Comparison of ENCODE assay signal across 18 cellular contexts in genomic region chr12:131643581-131644452, GRCh38.
"Had no signal": no experiment of that assay in that cellular context is flagged by ENCODE, and none has a peak within 500 bp of the region (broad histone marks: within the 10 kb centered on the region; RNA-seq: fewer than 3 reads in every experiment).

No MANE protein-coding gene starts in this region.

- H3K9me3 Mint-ChIP-seq: activated B cell treated with CpG ODN at 0.5 μM for 24 hours; activated CD8-positive, alpha-beta T cell treated with anti-CD3 and anti-CD28 coated beads for 36 hours; activated naive CD4-positive, alpha-beta T cell treated with anti-CD3 and anti-CD28 coated beads, Interleukin-2, amount 50 U/mL, for 72 hours; activated T-cell treated with anti-CD3 and anti-CD28 coated beads, Interleukin-2, amount 50 U/mL, for 4 hours; stimulated activated naive CD8-positive, alpha-beta T cell treated with anti-CD3 and anti-CD28 coated beads, Interleukin-15, Interleukin-2, amounts not matched to agents 100 ng/mL and 50 ng/mL, for 24 hours had no signal

- H3K27ac Mint-ChIP-seq: activated B cell treated with CpG ODN at 0.5 μM for 24 hours; activated CD8-positive, alpha-beta T cell treated with anti-CD3 and anti-CD28 coated beads for 36 hours; activated naive CD4-positive, alpha-beta T cell treated with anti-CD3 and anti-CD28 coated beads, Interleukin-2, amount 50 U/mL, for 72 hours; memory B cell; nephron; stimulated activated naive CD8-positive, alpha-beta T cell treated with anti-CD3 and anti-CD28 coated beads, Interleukin-15, Interleukin-2, amounts not matched to agents 100 ng/mL and 50 ng/mL, for 24 hours had no signal

- H3K4me1 Mint-ChIP-seq: activated B cell treated with CpG ODN at 0.5 μM for 24 hours, nephron had no signal

- ATAC-seq: activated CD8-positive, alpha-beta T cell treated with anti-CD3 and anti-CD28 coated beads for 36 hours; activated naive CD4-positive, alpha-beta T cell treated with anti-CD3 and anti-CD28 coated beads, Interleukin-2, amount 50 U/mL, for 72 hours; activated T-cell treated with anti-CD3 and anti-CD28 coated beads, Interleukin-2, amount 50 U/mL, for 4 hours; right cardiac atrium; upper lobe of right lung had no signal

- H3K4me3 ChIP-seq: cardiac muscle cell, esophagus squamous epithelium, left ventricle myocardium inferior, prostate gland, skin epidermis, suprapubic skin, upper lobe of right lung had no signal

- H3K36me3 Mint-ChIP-seq: activated naive CD4-positive, alpha-beta T cell treated with anti-CD3 and anti-CD28 coated beads, Interleukin-2, amount 50 U/mL, for 72 hours; memory B cell had no signal

- H3K4me3 Mint-ChIP-seq: activated B cell treated with CpG ODN at 0.5 μM for 24 hours; activated CD8-positive, alpha-beta T cell treated with anti-CD3 and anti-CD28 coated beads for 36 hours; activated T-cell treated with anti-CD3 and anti-CD28 coated beads, Interleukin-2, amount 50 U/mL, for 4 hours; memory B cell; nephron; stimulated activated naive CD8-positive, alpha-beta T cell treated with anti-CD3 and anti-CD28 coated beads, Interleukin-15, Interleukin-2, amounts not matched to agents 100 ng/mL and 50 ng/mL, for 24 hours had no signal

- H3K36me3 ChIP-seq: cardiac muscle cell, esophagus squamous epithelium, left ventricle myocardium inferior, prostate gland, suprapubic skin, upper lobe of right lung had no signal

- DNase-seq: activated B cell treated with CpG ODN at 0.5 μM for 24 hours; activated CD4-positive, alpha-beta T cell treated with anti-CD3 and anti-CD28 coated beads for 48 hours; activated CD8-positive, alpha-beta T cell treated with anti-CD3 and anti-CD28 coated beads for 36 hours; activated effector memory CD4-positive, alpha-beta T cell treated with Interleukin-2 at 50 U/mL for 16 hours; activated T-cell treated with anti-CD3 and anti-CD28 coated beads, Interleukin-2, amount 50 U/mL, for 4 hours; esophagus squamous epithelium; left ventricle myocardium inferior; right cardiac atrium; T-helper 2 cell; upper lobe of right lung had no signal

- H3K27me3 ChIP-seq: cardiac muscle cell, upper lobe of right lung had no signal
